In genomic region chr6:117484052-117484646, GRCh38 we compare ENCODE assay signal across 10 cellular contexts. TPM values are rescaled to one million over a fixed set of nuclear protein-coding genes. Genes with fewer than 3 reads are reported as not detected.
DNase-seq lines count a peak whose midpoint lies in the region; ATAC-seq and TF ChIP-seq lines count a peak whose summit lies in the region.
"Had no signal": no experiment of that assay in that cellular context is flagged by ENCODE, and none has a peak within 500 bp of the region (broad histone marks: within the 10 kb centered on the region; RNA-seq: fewer than 3 reads in every experiment).

No MANE protein-coding gene starts in this region.

- no peaks in the 10 kb centered on the region for H3K36me3 ChIP-seq in GM23248 (ENCODE audit: low read depth)
- no peaks in the 10 kb centered on the region for H3K36me3 ChIP-seq in fibroblast of lung (ENCODE audit: control insufficient read depth, insufficient read depth, low read length)
- H3K36me3 ChIP-seq in sigmoid colon = no peaks in the 10 kb centered on the region

- no peak for TF ChIP-seq POLR2A in sigmoid colon (IDR thresholded peaks at IDR 0.05)

- H3K79me2 ChIP-seq in GM23248 (ENCODE audit: insufficient read depth) (peaks cover 55% of the 10 kb centered on the region), fibroblast of lung (ENCODE audit: control insufficient read depth, insufficient read depth, low read length) (peaks cover 48% of the 10 kb centered on the region)

- peaks cover 38% of the 10 kb centered on the region for H3K27me3 Mint-ChIP-seq in T-helper 17 cell

- H3K4me3 ChIP-seq in GM23248 (peak overlapping the region; percentile 77), fibroblast of lung (replicated peaks in 1 of 4; ENCODE audit: control extremely low read depth in 1 of 4, insufficient read depth in 1 of 4, low read depth in 3 of 4, low read length in 4 of 4) (peak overlapping the region; percentile 79 to 95 (median 89)), sigmoid colon (peak overlapping the region in 3 of 4 donors; percentile 76 to 82 (median 77))

- in situ Hi-C loops in GM23248 (cut with MboI) = no loop called here

- no peaks in the 10 kb centered on the region for H3K9me3 ChIP-seq in GM23248 (ENCODE audit: low read depth)
- no peaks in the 10 kb centered on the region for H3K9me3 ChIP-seq in T-helper 17 cell (ENCODE audit: control insufficient read depth, low read length, poor library complexity, severe bottlenecking)
- no peaks in the 10 kb centered on the region for H3K9me3 ChIP-seq in fibroblast of lung (ENCODE audit: control insufficient read depth, insufficient read depth, low read depth, low read length)
- H3K9me3 ChIP-seq in sigmoid colon = no peaks in the 10 kb centered on the region

- H3K27ac ChIP-seq in GM23248 (peak overlapping the region; percentile 83), fibroblast of lung (ENCODE audit: insufficient read depth, low read length) (peak overlapping the region; percentile 77), sigmoid colon (peak overlapping the region; percentile 81 to 88 (median 84))

- H3K4me3 Mint-ChIP-seq in T-helper 17 cell = peak overlapping the region; percentile 92

- ATAC-seq in T-helper 17 cell (no peak), GM21360 (IDR thresholded peaks at IDR 0.05; ENCODE audit: unreplicated experiment) (no peak), HG02840 (IDR thresholded peaks at IDR 0.05; ENCODE audit: low FRiP score, unreplicated experiment) (no peak)

- intact Hi-C loops in sigmoid colon (cut with DNase I) = loop anchor here (5.0 to 10.0 kb wide), 2 partner anchors 63 to 121 kb away; partner anchors contain the start of gene GOPC

- H3K4me2 ChIP-seq in GM23248 (ENCODE audit: unreplicated experiment) (peak overlapping the region; percentile 97), fibroblast of lung (ENCODE audit: extremely low read depth, insufficient read depth, low read length) (peak overlapping the region; percentile 88)

- peaks cover 17% of the 10 kb centered on the region for H3K4me1 Mint-ChIP-seq in T-helper 17 cell

- peak overlapping the region; percentile 19 for H3K27ac Mint-ChIP-seq in T-helper 17 cell

- WGBS in GM23248 (ENCODE audit: low coverage in 1 of 2, low lambda C conversion rate in 2 of 2, missing lambda C conversion rate in 2 of 2), 2 experiments = 74 to 76% methylated on average over 8 of the region's 8 CpGs
- 53 to 75% methylated on average over 8 of the region's 8 CpGs for WGBS in sigmoid colon, 2 donors

- H3K9ac ChIP-seq in GM23248 = peak overlapping the region; percentile 95
- H3K9ac ChIP-seq in fibroblast of lung (ENCODE audit: insufficient read depth, low read length) = no peak overlapping the region

- H3F3A ChIP-seq in GM23248 (ENCODE audit: insufficient read depth) = peaks cover 31% of the 10 kb centered on the region

- H2AFZ ChIP-seq in GM23248 (peak overlapping the region; percentile 89; the same call in 1 of the 2 replicates), fibroblast of lung (ENCODE audit: low read length) (no peak overlapping the region)

- no peaks in the 10 kb centered on the region for H3K27me3 ChIP-seq in GM23248 (replicated peaks; ENCODE audit: insufficient read depth)
- no peaks in the 10 kb centered on the region for H3K27me3 ChIP-seq in fibroblast of lung (ENCODE audit: control insufficient read depth, insufficient read depth, low read length)
- no peaks in the 10 kb centered on the region for H3K27me3 ChIP-seq in sigmoid colon

- peaks cover 26% of the 10 kb centered on the region for H3K4me1 ChIP-seq in GM23248 (ENCODE audit: insufficient read depth)
- H3K4me1 ChIP-seq in fibroblast of lung (ENCODE audit: control insufficient read depth, extremely low read depth, insufficient read depth, low read length) = peaks cover 3% of the 10 kb centered on the region
- peaks cover 0 to 23% (median 14%) of the 10 kb centered on the region in 4 donors for H3K4me1 ChIP-seq in sigmoid colon

- no peak for TF ChIP-seq EP300 in sigmoid colon (IDR thresholded peaks at IDR 0.05)

- DNase-seq in GM23248 (no peak), T-helper 17 cell (no peak), fibroblast of lung (ENCODE audit: low read depth in 2 of 2) (no peak), sigmoid colon (no peak), occipital lobe (lab: John Stamatoyannopoulos, UW) (no peak), SK-N-DZ (ENCODE audit: low spot score) (no peak)
- DNase-seq: SIG-M5; stimulated activated CD4-positive, alpha-beta T cell treated with anti-CD3 and anti-CD28 coated beads, Interleukin-2, amount 100 ng/mL, for 24 hours had no signal

- H3K36me3 Mint-ChIP-seq in T-helper 17 cell (ENCODE audit: low read depth) = no peaks in the 10 kb centered on the region

- TF ChIP-seq CTCF in fibroblast of lung (conservative IDR thresholded peaks at IDR 0.05 in 1 of 2, IDR thresholded peaks at IDR 0.05 in 1 of 2; ENCODE audit: low read depth in 1 of 2, low read length in 2 of 2) = no peak
- no peak for TF ChIP-seq CTCF in sigmoid colon (IDR thresholded peaks at IDR 0.05)

- no peaks in the 10 kb centered on the region for H3K9me2 ChIP-seq in GM23248 (ENCODE audit: insufficient read depth)

- H4K20me1 ChIP-seq in GM23248 (ENCODE audit: insufficient read depth) (no peaks in the 10 kb centered on the region), fibroblast of lung (ENCODE audit: control insufficient read depth, extremely low read depth, insufficient read depth, low read length) (no peaks in the 10 kb centered on the region)

RNA-seq across cellular contexts. Expression of gene DCBLD1, which starts 1.7 kb away (rescaled TPM):
- 38.4 and 52.0 TPM in 2 replicates for total RNA-seq in GM23248 (2014; rRNA removed; shearing (Covaris generic))
- 24.0 and 25.1 TPM in 2 replicates for polyA plus RNA-seq in GM23248 (2016; fragmentation: Nextera tagmentation; extraction: Ambion mirVana)
- total RNA-seq in T-helper 17 cell = 1 to 10 TPM; 1.4 to 1.8 TPM
- total RNA-seq in fibroblast of lung = 44.4 and 53.7 TPM in 2 replicates
- 21.5 and 35.2 TPM in 2 replicates for polyA plus RNA-seq in fibroblast of lung
- 16.5 and 26.9 TPM in 2 replicates for polyA plus RNA-seq in fibroblast of lung (2012)
- 5.6 and 7.2 TPM in 2 replicates for polyA minus RNA-seq in fibroblast of lung (ENCODE audit: low replicate concordance)
- total RNA-seq in sigmoid colon = 10 to 100 TPM in 2 of 4 donors, 1 to 10 TPM in 2; 5.8 to 16.3 (median 9.7) TPM
- polyA plus RNA-seq in sigmoid colon = 1 to 10 TPM; 2.3 to 6.8 (median 4.2) TPM
- 15.3 TPM for total RNA-seq in occipital lobe
- 8.6 and 11.5 TPM in 2 replicates for polyA plus RNA-seq in SK-N-DZ (2014; cell fraction: cytosol; rRNA removed)
- polyA plus RNA-seq in SK-N-DZ (2014; cell fraction: nucleus; rRNA removed) = 4.8 and 8.0 TPM in 2 replicates

RNA-seq across cellular contexts. Expression of gene ROS1, which starts 58.4 kb away (rescaled TPM):
- total RNA-seq in GM23248 (2014; rRNA removed; shearing (Covaris generic)) = 0.43 and 0.76 TPM in 2 replicates
- polyA plus RNA-seq in GM23248 (2016; fragmentation: Nextera tagmentation; extraction: Ambion mirVana) = 0.16 and 0.20 TPM in 2 replicates
- total RNA-seq in T-helper 17 cell = not detected
- under 0.01 TPM in 2 replicates for total RNA-seq in fibroblast of lung
- 0.01 TPM in 2 replicates for polyA plus RNA-seq in fibroblast of lung
- 0.01 TPM in 1 of 2 replicates, not detected in the other for polyA plus RNA-seq in fibroblast of lung (2012)
- not detected in 2 replicates for polyA minus RNA-seq in fibroblast of lung (ENCODE audit: low replicate concordance)
- total RNA-seq in sigmoid colon = not detected
- under 1 TPM in 1 of 3 donors, not detected in 2; 0.07 TPM for polyA plus RNA-seq in sigmoid colon
- total RNA-seq in occipital lobe = under 0.01 TPM
- polyA plus RNA-seq in SK-N-DZ (2014; cell fraction: cytosol; rRNA removed) = not detected in 2 replicates
- polyA plus RNA-seq in SK-N-DZ (2014; cell fraction: nucleus; rRNA removed) = 0.02 TPM in 2 replicates
